Comparison of ENCODE assay signal across 27 cellular contexts in the genomic region with DNA sequence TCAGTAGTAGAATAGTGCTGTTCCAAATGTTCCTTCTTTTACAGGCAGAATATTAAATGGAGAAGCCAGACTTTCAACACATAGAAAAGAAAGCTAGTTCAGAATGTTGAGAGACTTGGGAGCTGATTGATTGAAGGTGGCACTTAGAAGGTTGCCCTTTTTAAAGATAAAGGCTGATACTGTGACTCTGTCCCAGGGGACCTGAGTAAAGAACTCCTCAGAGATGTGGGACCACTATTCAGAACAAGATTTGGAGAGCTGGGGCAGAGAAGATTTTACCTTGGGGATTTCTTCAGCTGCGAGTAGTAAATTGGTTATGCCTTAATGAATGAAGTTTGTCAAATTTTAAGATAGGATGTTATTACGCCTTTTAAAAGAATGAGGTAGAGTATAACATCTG. TPM values are rescaled to one million over a fixed set of nuclear protein-coding genes. Genes with fewer than 3 reads are reported as not detected.
DNase-seq lines count a peak whose midpoint lies in the region; ATAC-seq, FAIRE-seq and TF ChIP-seq lines count a peak whose summit lies in the region.
"Had no signal": no experiment of that assay in that cellular context is flagged by ENCODE, and none has a peak within 500 bp of the region (broad histone marks: within the 10 kb centered on the region; RNA-seq: fewer than 3 reads in every experiment).

No MANE protein-coding gene starts in this region.

- peak; percentile 53 for FAIRE-seq in GM19239 (lab: Jason Lieb, UNC)
- FAIRE-seq: A549, GM12892, H1 had no signal

- peaks cover 6% of the 10 kb centered on the region for H3K36me3 Mint-ChIP-seq in activated naive CD4-positive, alpha-beta T cell treated with anti-CD3 and anti-CD28 coated beads, Interleukin-2, amount 50 U/mL, for 24 hours
- H3K36me3 Mint-ChIP-seq in activated naive CD4-positive, alpha-beta T cell treated with anti-CD3 and anti-CD28 coated beads, Interleukin-2, amount 10 ng/mL, durations not matched to agents 7 days and 5 days = peaks cover 11% of the 10 kb centered on the region
- H3K36me3 Mint-ChIP-seq in glutamatergic neuron (ENCODE audit: unreplicated experiment) = no peaks in the 10 kb centered on the region

- 94 to 95% methylated on average over 2 of the region's 2 CpGs for WGBS in testis, 2 donors

- intact Hi-C loops in testis (cut with DNase I; ENCODE audit: low total_unique reads) = no loop called here

- ATAC-seq in GM21367 (IDR thresholded peaks at IDR 0.05; ENCODE audit: unreplicated experiment) = no peak
- ATAC-seq: A549 had no signal

- CTCF ChIA-PET in activated naive CD4-positive, alpha-beta T cell treated with anti-CD3 and anti-CD28 coated beads, Interleukin-2, amount 10 ng/mL, durations not matched to agents 7 days and 5 days (lab: Charles Lee) = no interaction called here

- H3K27me3 Mint-ChIP-seq in activated naive CD4-positive, alpha-beta T cell treated with anti-CD3 and anti-CD28 coated beads, Interleukin-2, amount 50 U/mL, for 24 hours = no peaks in the 10 kb centered on the region
- no peaks in the 10 kb centered on the region for H3K27me3 Mint-ChIP-seq in activated naive CD4-positive, alpha-beta T cell treated with anti-CD3 and anti-CD28 coated beads, Interleukin-2, amount 10 ng/mL, durations not matched to agents 7 days and 5 days
- peaks cover 2% of the 10 kb centered on the region for H3K27me3 Mint-ChIP-seq in glutamatergic neuron (ENCODE audit: unreplicated experiment)
- H3K27me3 Mint-ChIP-seq: CD8-positive, alpha-beta memory T cell had no signal

- H3K4me1 Mint-ChIP-seq in activated naive CD4-positive, alpha-beta T cell treated with anti-CD3 and anti-CD28 coated beads, Interleukin-2, amount 50 U/mL, for 24 hours = peaks cover 62% of the 10 kb centered on the region
- H3K4me1 Mint-ChIP-seq in activated naive CD4-positive, alpha-beta T cell treated with anti-CD3 and anti-CD28 coated beads, Interleukin-2, amount 10 ng/mL, durations not matched to agents 7 days and 5 days = peaks cover 4% of the 10 kb centered on the region
- peaks cover 34% of the 10 kb centered on the region for H3K4me1 Mint-ChIP-seq in glutamatergic neuron (ENCODE audit: low read depth, unreplicated experiment)

- H3K4me3 Mint-ChIP-seq in activated naive CD4-positive, alpha-beta T cell treated with anti-CD3 and anti-CD28 coated beads, Interleukin-2, amount 50 U/mL, for 24 hours = no peak overlapping the region
- H3K4me3 Mint-ChIP-seq in activated naive CD4-positive, alpha-beta T cell treated with anti-CD3 and anti-CD28 coated beads, Interleukin-2, amount 10 ng/mL, durations not matched to agents 7 days and 5 days = no peak overlapping the region
- H3K4me3 Mint-ChIP-seq in glutamatergic neuron (ENCODE audit: unreplicated experiment) = peak overlapping the region; percentile 63
- H3K4me3 Mint-ChIP-seq: CD8-positive, alpha-beta memory T cell had no signal

- H3K36me3 ChIP-seq in testis (ENCODE audit: low read depth, missing control alignments) = no peaks in the 10 kb centered on the region
- H3K36me3 ChIP-seq: Peyer's patch had no signal

- no peaks in the 10 kb centered on the region for H3K27me3 ChIP-seq in testis
- H3K27me3 ChIP-seq: Peyer's patch had no signal

- TF ChIP-seq POLR2A in testis (IDR thresholded peaks at IDR 0.05) = no peak

- H3K9me3 ChIP-seq in testis = no peaks in the 10 kb centered on the region
- H3K9me3 ChIP-seq: A549, Peyer's patch had no signal

- H3K27ac Mint-ChIP-seq in activated naive CD4-positive, alpha-beta T cell treated with anti-CD3 and anti-CD28 coated beads, Interleukin-2, amount 50 U/mL, for 24 hours = peak overlapping the region; percentile 32
- H3K27ac Mint-ChIP-seq in activated naive CD4-positive, alpha-beta T cell treated with anti-CD3 and anti-CD28 coated beads, Interleukin-2, amount 10 ng/mL, durations not matched to agents 7 days and 5 days = no peak overlapping the region
- no peak overlapping the region for H3K27ac Mint-ChIP-seq in glutamatergic neuron (ENCODE audit: unreplicated experiment)

- TF ChIP-seq CTCF in glutamatergic neuron (IDR thresholded peaks at IDR 0.05; ENCODE audit: partially characterized antibody, unreplicated experiment) (no peak), testis (IDR thresholded peaks at IDR 0.05) (no peak)

- H3K4me1 ChIP-seq in testis = no peaks in the 10 kb centered on the region
- H3K4me1 ChIP-seq: Peyer's patch had no signal

- no peak overlapping the region for H3K27ac ChIP-seq in testis
- H3K27ac ChIP-seq: A549, C4-2B, HL-60, Peyer's patch had no signal

- H3K9me3 Mint-ChIP-seq in activated naive CD4-positive, alpha-beta T cell treated with anti-CD3 and anti-CD28 coated beads, Interleukin-2, amount 50 U/mL, for 24 hours = no peaks in the 10 kb centered on the region
- H3K9me3 Mint-ChIP-seq in activated naive CD4-positive, alpha-beta T cell treated with anti-CD3 and anti-CD28 coated beads, Interleukin-2, amount 10 ng/mL, durations not matched to agents 7 days and 5 days = peaks cover 3% of the 10 kb centered on the region
- peaks cover 3% of the 10 kb centered on the region for H3K9me3 Mint-ChIP-seq in glutamatergic neuron (ENCODE audit: unreplicated experiment)
- H3K9me3 Mint-ChIP-seq: CD8-positive, alpha-beta memory T cell had no signal

- H3K4me3 ChIP-seq in testis = no peak overlapping the region
- H3K4me3 ChIP-seq: A549, Peyer's patch had no signal

- DNase-seq in activated naive CD4-positive, alpha-beta T cell treated with anti-CD3 and anti-CD28 coated beads, Interleukin-2, amount 10 ng/mL, durations not matched to agents 7 days and 5 days = no peak
- no peak for DNase-seq in GM19239 (ENCODE audit: insufficient read length, low spot score)
- no peak for DNase-seq in glutamatergic neuron
- DNase-seq in testis = no peak
- DNase-seq in globus pallidus (ENCODE audit: low spot score) = no peak
- DNase-seq: AML-193; CD8-positive, alpha-beta memory T cell; DMS 273 treated with DMSO at 0.1 percent for 48 hours; DMS79; GF-D8; HCEC 1CT; NCI-H1092; NCI-H1417 treated with DMSO at 0.1 percent for 48 hours; NCI-H187 treated with DMSO at 0.1 percent for 48 hours; NCI-H446 treated with DMSO at 0.1 percent for 48 hours; NCI-H526; OCI-M1; Peyer's patch; SHP77 treated with DMSO at 0.1 percent for 48 hours; T-helper 1 cell had no signal

RNA-seq across cellular contexts. Expression of gene BTG1, which starts 21.4 kb away (rescaled TPM):
- total RNA-seq in glutamatergic neuron (ENCODE audit: unreplicated experiment) = 72.2 TPM
- total RNA-seq in testis = 10 to 100 TPM; 23.8 to 37.0 TPM
- polyA plus RNA-seq in testis (ENCODE audit: insufficient read depth, low read depth, low replicate concordance) = 65.3 TPM
